In genomic region chr5:163366757-163367156, GRCh38 we compare ENCODE assay signal across 26 cellular contexts.
"Had no signal": no experiment of that assay in that cellular context is flagged by ENCODE, and none has a peak within 500 bp of the region (broad histone marks: within the 10 kb centered on the region; RNA-seq: fewer than 3 reads in every experiment).

No MANE protein-coding gene starts in this region.

- H3K36me3 Mint-ChIP-seq: activated naive CD8-positive, alpha-beta T cell had no signal

- H3K4me3 ChIP-seq: coronary artery, dorsolateral prefrontal cortex, heart left ventricle had no signal

- ATAC-seq: activated T-cell treated with anti-CD3 and anti-CD28 coated beads, Interleukin-2, amount 50 U/mL, for 72 hours; esophagus mucosa; heart left ventricle had no signal

- DNase-seq: activated CD4-positive, alpha-beta memory T cell treated with anti-CD3 and anti-CD28 coated beads, Interleukin-2, amount 10 ng/mL, durations not matched to agents 7 days and 5 days; activated CD4-positive, alpha-beta T cell treated with anti-CD3 and anti-CD28 coated beads for 1 hour; activated CD4-positive, alpha-beta T cell treated with anti-CD3 and anti-CD28 coated beads for 4 hours; activated CD4-positive, alpha-beta T cell treated with anti-CD3 and anti-CD28 coated beads, Interleukin-2, amount 10 ng/mL, durations not matched to agents 7 days and 5 days; activated CD4-positive, alpha-beta T cell treated with anti-CD3 and anti-CD28 coated beads, Interleukin-2, amount 50 U/mL, for 4 hours; activated CD8-positive, alpha-beta memory T cell treated with anti-CD3 and anti-CD28 coated beads, Interleukin-2, amount 50 U/mL, for 48 hours; activated gamma-delta T cell; activated naive CD4-positive, alpha-beta T cell; activated naive CD4-positive, alpha-beta T cell treated with anti-CD3 and anti-CD28 coated beads, Interleukin-2, amount 50 U/mL, for 16 hours; activated T-cell treated with anti-CD3 and anti-CD28 coated beads for 4 hours; activated T-cell treated with anti-CD3 and anti-CD28 coated beads, Interleukin-2, amount 50 U/mL, for 24 hours; activated T-cell treated with anti-CD3 and anti-CD28 coated beads, Interleukin-2, amount 50 U/mL, for 72 hours; amniotic stem cell; anterior cingulate cortex; brain microvascular endothelial cell; dorsolateral prefrontal cortex; effector memory CD4-positive, alpha-beta T cell; endodermal cell; foreskin fibroblast; heart left ventricle; T-helper 2 cell had no signal

- H3K36me3 ChIP-seq: brain microvascular endothelial cell, heart left ventricle had no signal

- H3K9me3 Mint-ChIP-seq: activated CD4-positive, alpha-beta memory T cell treated with anti-CD3 and anti-CD28 coated beads, Interleukin-2, amount 10 ng/mL, durations not matched to agents 7 days and 5 days; activated CD4-positive, alpha-beta T cell treated with anti-CD3 and anti-CD28 coated beads, Interleukin-2, amount 10 ng/mL, durations not matched to agents 7 days and 5 days; activated T-cell treated with anti-CD3 and anti-CD28 coated beads, Interleukin-2, amount 50 U/mL, for 72 hours had no signal

- H3K4me1 Mint-ChIP-seq: activated CD4-positive, alpha-beta memory T cell treated with anti-CD3 and anti-CD28 coated beads, Interleukin-2, amount 10 ng/mL, durations not matched to agents 7 days and 5 days; activated CD4-positive, alpha-beta T cell treated with anti-CD3 and anti-CD28 coated beads, Interleukin-2, amount 10 ng/mL, durations not matched to agents 7 days and 5 days; central memory CD8-positive, alpha-beta T cell had no signal

- H3K27ac Mint-ChIP-seq: activated CD4-positive, alpha-beta memory T cell treated with anti-CD3 and anti-CD28 coated beads, Interleukin-2, amount 10 ng/mL, durations not matched to agents 7 days and 5 days; activated CD4-positive, alpha-beta T cell treated with anti-CD3 and anti-CD28 coated beads, Interleukin-2, amount 10 ng/mL, durations not matched to agents 7 days and 5 days; activated naive CD8-positive, alpha-beta T cell; activated T-cell treated with anti-CD3 and anti-CD28 coated beads, Interleukin-2, amount 50 U/mL, for 24 hours; activated T-cell treated with anti-CD3 and anti-CD28 coated beads, Interleukin-2, amount 50 U/mL, for 72 hours; dendritic cell treated with granulocyte-macrophage colony-stimulating factor and Interleukin-4, amounts not matched to agents 40 ng/mL and 50 ng/mL, for 4 days; endodermal cell had no signal

- H3K27me3 Mint-ChIP-seq: activated CD4-positive, alpha-beta memory T cell treated with anti-CD3 and anti-CD28 coated beads, Interleukin-2, amount 10 ng/mL, durations not matched to agents 7 days and 5 days; activated CD4-positive, alpha-beta T cell treated with anti-CD3 and anti-CD28 coated beads, Interleukin-2, amount 10 ng/mL, durations not matched to agents 7 days and 5 days; activated naive CD8-positive, alpha-beta T cell had no signal

- H3K27me3 ChIP-seq: brain microvascular endothelial cell, dorsolateral prefrontal cortex, heart left ventricle had no signal

- H3K4me3 Mint-ChIP-seq: activated CD4-positive, alpha-beta memory T cell treated with anti-CD3 and anti-CD28 coated beads, Interleukin-2, amount 10 ng/mL, durations not matched to agents 7 days and 5 days; activated CD4-positive, alpha-beta T cell treated with anti-CD3 and anti-CD28 coated beads, Interleukin-2, amount 10 ng/mL, durations not matched to agents 7 days and 5 days; activated naive CD8-positive, alpha-beta T cell; activated T-cell treated with anti-CD3 and anti-CD28 coated beads, Interleukin-2, amount 50 U/mL, for 24 hours; activated T-cell treated with anti-CD3 and anti-CD28 coated beads, Interleukin-2, amount 50 U/mL, for 72 hours; central memory CD8-positive, alpha-beta T cell; dendritic cell treated with granulocyte-macrophage colony-stimulating factor and Interleukin-4, amounts not matched to agents 40 ng/mL and 50 ng/mL, for 4 days; endodermal cell had no signal

- H3K27ac ChIP-seq: brain microvascular endothelial cell, coronary artery, dorsolateral prefrontal cortex, heart left ventricle had no signal

- H3K4me1 ChIP-seq: heart left ventricle had no signal
